ENCODE assay signal across 9 cellular contexts in genomic region chr4:83618431-83618830, GRCh38.
DNase-seq lines count a peak whose midpoint lies in the region; ATAC-seq and TF ChIP-seq lines count a peak whose summit lies in the region.
"Had no signal": no experiment of that assay in that cellular context is flagged by ENCODE, and none has a peak within 500 bp of the region (broad histone marks: within the 10 kb centered on the region; RNA-seq: fewer than 3 reads in every experiment).

No MANE protein-coding gene starts in this region.

- no peak for TF ChIP-seq CTCF in endothelial cell (IDR thresholded peaks at IDR 0.05; ENCODE audit: unreplicated experiment)

- DNase-seq in A172 (ENCODE audit: low spot score) (peak; percentile 88), LoVo (ENCODE audit: low spot score) (peak; percentile 82), endothelial cell (ENCODE audit: low spot score) (no peak), left lobe of liver (ENCODE audit: low spot score) (no peak), HuH-7 (ENCODE audit: low spot score) (no peak), NCI-H82 treated with DMSO at 0.1 percent for 48 hours (lab: John Stamatoyannopoulos, UW; ENCODE audit: unreplicated experiment) (no peak), SHP77 (lab: John Stamatoyannopoulos, UW) (no peak)
- DNase-seq: effector CD4-positive, alpha-beta T cell had no signal

- peaks cover 8% of the 10 kb centered on the region for H3K9me3 Mint-ChIP-seq in endothelial cell (ENCODE audit: unreplicated experiment)

- H3K4me1 Mint-ChIP-seq in endothelial cell (ENCODE audit: unreplicated experiment), result peaks cover 29% of the 10 kb centered on the region

- H3K27ac Mint-ChIP-seq in endothelial cell (ENCODE audit: unreplicated experiment), result peak overlapping the region; percentile 43

- peaks cover 4% of the 10 kb centered on the region for H3K27me3 Mint-ChIP-seq in endothelial cell (ENCODE audit: unreplicated experiment)

- H3K4me3 Mint-ChIP-seq in endothelial cell (ENCODE audit: unreplicated experiment), result no peak overlapping the region

- H3K36me3 Mint-ChIP-seq in endothelial cell (ENCODE audit: low read depth, unreplicated experiment), result peaks cover 22% of the 10 kb centered on the region

- ATAC-seq in left lobe of liver (peak; percentile 74), GM21381 (IDR thresholded peaks at IDR 0.05; ENCODE audit: unreplicated experiment) (no peak)

Comparison
In these comparisons a context has a peak if more than half of its experiments do, and no peak if none do; other contexts are left out.
1. DNase-seq: peak in A172 (single experiment) and LoVo (single experiment); none in endothelial cell (single experiment), left lobe of liver (single experiment), HuH-7 (single experiment), NCI-H82 treated with DMSO at 0.1 percent for 48 hours (single experiment) and SHP77 (0 of 2).